1 cellular context compared by ENCODE assay signal in the genomic region with DNA sequence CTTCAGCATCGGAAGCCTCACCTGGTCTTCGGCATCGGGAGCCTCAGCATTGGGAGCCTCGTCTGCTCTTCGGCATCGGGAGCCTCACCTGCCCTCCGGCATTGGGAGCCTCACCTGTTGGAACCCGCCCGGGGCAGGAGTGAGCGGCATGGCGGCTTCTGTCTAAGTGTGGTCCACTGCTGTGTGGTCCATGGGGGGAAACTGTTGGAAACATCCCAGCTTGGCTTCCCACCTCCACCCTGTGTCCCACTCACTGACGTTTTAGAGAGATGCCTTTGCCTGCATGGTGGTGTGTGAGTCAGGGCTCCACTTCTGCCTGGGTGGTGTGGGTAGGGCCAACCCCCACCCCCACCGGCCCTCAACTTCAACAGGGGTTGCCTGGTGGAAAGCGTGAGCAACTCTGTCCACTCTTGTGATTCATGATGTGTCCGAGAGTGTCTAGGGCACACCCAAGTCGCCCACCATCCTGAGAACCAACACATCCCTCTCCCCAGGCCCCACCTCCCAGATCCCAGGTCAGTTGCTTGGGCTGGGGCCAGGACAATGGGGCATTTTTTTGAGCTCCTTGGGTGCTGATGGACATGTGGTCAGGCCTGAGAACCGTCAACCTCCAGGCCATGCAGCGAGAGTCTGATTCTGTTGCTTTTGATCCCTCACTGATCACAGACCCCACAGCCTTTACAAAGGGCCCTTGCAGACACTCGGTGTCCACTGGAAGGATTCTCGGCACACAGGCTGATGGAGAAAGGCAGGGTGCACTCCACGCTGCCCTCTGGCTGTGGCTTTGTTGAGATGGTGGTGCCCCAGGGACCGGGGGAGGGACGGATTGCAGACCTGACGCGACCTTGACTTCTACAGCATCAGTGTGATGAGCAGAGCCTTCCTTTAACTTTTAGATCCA.
TF ChIP-seq lines count a peak whose summit lies in the region.

No MANE protein-coding gene starts in this region.

TF ChIP-seq in H1, 55 proteins besides CTCF, POLR2A, EP300 and RAD21:
- TF ChIP-seq NANOG (IDR thresholded peaks at IDR 0.05; ENCODE audit: insufficient read depth, low read depth, low read length, poor library complexity, severe bottlenecking), result no peak
- TF ChIP-seq SIRT6 (IDR thresholded peaks at IDR 0.05; ENCODE audit: low read length), result no peak
- no peak for TF ChIP-seq SIN3A (conservative IDR thresholded peaks at IDR 0.05 in 1 of 2, IDR thresholded peaks at IDR 0.05 in 1 of 2; ENCODE audit: low read depth in 1 of 2, low read length in 2 of 2)
- peak; percentile 40; the same call in 1 of the 2 replicates for TF ChIP-seq GABPA (IDR thresholded peaks at IDR 0.05; ENCODE audit: borderline replicate concordance, insufficient read depth, low read length)
- TF ChIP-seq CEBPB (IDR thresholded peaks at IDR 0.05; ENCODE audit: low read depth, low read length), result no peak
- TF ChIP-seq SP2 (IDR thresholded peaks at IDR 0.05; ENCODE audit: low read length), result no peak
- TF ChIP-seq CHD2 (IDR thresholded peaks at IDR 0.05; ENCODE audit: low read length), result 0 out of 2 replicates have a peak, but pooled peaks have one; percentile 35
- TF ChIP-seq ZNF274 (IDR thresholded peaks at IDR 0.05; ENCODE audit: borderline replicate concordance, extremely low read depth, low read length), result no peak
TF ChIP-seq in H1: peak in this region for 2.
